In genomic region chr4:186192068-186192751, GRCh38 we compare ENCODE assay signal across 8 cellular contexts. TPM values are rescaled to one million over a fixed set of nuclear protein-coding genes. Genes with fewer than 3 reads are reported as not detected.
A peak's percentile ranks its signal among the peaks of the same experiment; 100 is the strongest.
DNase-seq lines count a peak whose midpoint lies in the region; ATAC-seq and TF ChIP-seq lines count a peak whose summit lies in the region.

No MANE protein-coding gene starts in this region.

- H4K20me1 ChIP-seq in SU-DHL-6 (ENCODE audit: low read depth, low read length), result no peaks in the 10 kb centered on the region

- H3K9me3 ChIP-seq in SU-DHL-6 (ENCODE audit: insufficient read depth, low read length) (no peaks in the 10 kb centered on the region), skeletal muscle satellite cell (replicated peaks; ENCODE audit: low read length) (no peaks in the 10 kb centered on the region)

- H3K79me2 ChIP-seq in SU-DHL-6 (ENCODE audit: insufficient read depth, low read length), result no peaks in the 10 kb centered on the region

- H3K9ac ChIP-seq in SU-DHL-6 (ENCODE audit: low read length) (peak overlapping the region; percentile 68), skeletal muscle satellite cell (ENCODE audit: low read depth, low read length) (peak overlapping the region; percentile 90)

- H3K27me3 ChIP-seq in SU-DHL-6 (ENCODE audit: low read length) (no peaks in the 10 kb centered on the region), skeletal muscle satellite cell (ENCODE audit: control insufficient read depth, insufficient read depth, low read length) (no peaks in the 10 kb centered on the region)

- ATAC-seq in HG03432 (IDR thresholded peaks at IDR 0.05; ENCODE audit: unreplicated experiment), result no peak

- H3F3A ChIP-seq in SU-DHL-6 (ENCODE audit: insufficient read depth), result peaks cover 9% of the 10 kb centered on the region

- H3K4me1 ChIP-seq in skeletal muscle satellite cell (ENCODE audit: control insufficient read depth, insufficient read depth, low read length), result peaks cover 7% of the 10 kb centered on the region

- DNase-seq in activated gamma-delta T cell treated with Interleukin-2 at 50 U/mL for 16 hours, result peak; percentile 23
- no peak for DNase-seq in activated gamma-delta T cell (lab: John Stamatoyannopoulos, UW)
- peak; percentile 54 for DNase-seq in HK-2 (ENCODE audit: unreplicated experiment)
- DNase-seq in cardiac fibroblast (ENCODE audit: low read depth in 2 of 2), result peak; percentile 60
- DNase-seq in inferior parietal cortex (ENCODE audit: extremely low spot score), result peak; percentile 62

- H3K4me3 ChIP-seq in SU-DHL-6 (ENCODE audit: insufficient read depth, low read length, poor library complexity, severe bottlenecking), result peak overlapping the region; percentile 58
- peak overlapping the region; percentile 81 to 84 for H3K4me3 ChIP-seq in cardiac fibroblast (replicated peaks in 1 of 2; ENCODE audit: low read depth in 2 of 2, low read length in 2 of 2)
- peak overlapping the region; percentile 97 for H3K4me3 ChIP-seq in skeletal muscle satellite cell (ENCODE audit: low read length)

- peak overlapping the region; percentile 98 for H2AFZ ChIP-seq in SU-DHL-6 (ENCODE audit: low read depth, low read length, severe bottlenecking)

- H3K36me3 ChIP-seq in SU-DHL-6 (ENCODE audit: low read length) (no peaks in the 10 kb centered on the region), skeletal muscle satellite cell (ENCODE audit: insufficient read depth, low read length) (peaks cover 4% of the 10 kb centered on the region)

- H3K9me2 ChIP-seq in SU-DHL-6 (replicated peaks; ENCODE audit: insufficient read depth, low read length), result no peaks in the 10 kb centered on the region

- H3K4me2 ChIP-seq in SU-DHL-6 (ENCODE audit: low read depth, low read length, poor library complexity, severe bottlenecking), result peak overlapping the region; percentile 66
- peak overlapping the region; percentile 79 for H3K4me2 ChIP-seq in skeletal muscle satellite cell (ENCODE audit: low read length)

- no peak overlapping the region for H3K27ac ChIP-seq in SU-DHL-6 (ENCODE audit: low read depth, low read length)

- no peak for TF ChIP-seq CTCF in SU-DHL-6 (IDR thresholded peaks at IDR 0.05; ENCODE audit: insufficient read depth, low read length, poor library complexity, severe bottlenecking)
- TF ChIP-seq CTCF in cardiac fibroblast (IDR thresholded peaks at IDR 0.05; ENCODE audit: low read depth, low read length), result no peak

RNA-seq across cellular contexts. Expression of gene CYP4V2, which starts 0.8 kb away (rescaled TPM):
- 6.8 and 12.9 TPM in 2 replicates for total RNA-seq in skeletal muscle satellite cell (2012; rRNA removed)

RNA-seq across cellular contexts. Expression of gene KLKB1, which starts 35.1 kb away (rescaled TPM):
- total RNA-seq in skeletal muscle satellite cell (2012; rRNA removed), result 0.25 TPM in 1 of 2 replicates, not detected in the other
